In genomic region chr1:201379733-201380242, GRCh38 we compare ENCODE assay signal across 1 cellular context.
TF ChIP-seq lines count a peak whose summit lies in the region.

No MANE protein-coding gene starts in this region.

TF ChIP-seq in SK-N-SH, 30 proteins besides CTCF, POLR2A, EP300 and RAD21:
- no peak for TF ChIP-seq RFX5 (IDR thresholded peaks at IDR 0.05; ENCODE audit: low read length)
- no peak for TF ChIP-seq GATA2 (CRISPR knock-in tag; IDR thresholded peaks at IDR 0.05)
- no peak for TF ChIP-seq NFIC (IDR thresholded peaks at IDR 0.05; ENCODE audit: borderline replicate concordance)
- no peak for TF ChIP-seq MEF2A (IDR thresholded peaks at IDR 0.05; ENCODE audit: borderline replicate concordance, low read depth)
- TF ChIP-seq TAF1 (IDR thresholded peaks at IDR 0.05; ENCODE audit: borderline replicate concordance, low read depth, low read length) = no peak
- no peak for TF ChIP-seq TCF12 (IDR thresholded peaks at IDR 0.05)
- TF ChIP-seq JUND (IDR thresholded peaks at IDR 0.05) = no peak
- TF ChIP-seq MXI1 (IDR thresholded peaks at IDR 0.05; ENCODE audit: low read depth, low read length) = no peak
- TF ChIP-seq MAX (IDR thresholded peaks at IDR 0.05; ENCODE audit: low read depth) = no peak
- no peak for TF ChIP-seq REST (IDR thresholded peaks at IDR 0.05; ENCODE audit: low read depth, low read length)
- no peak for TF ChIP-seq RXRA (IDR thresholded peaks at IDR 0.05; ENCODE audit: borderline replicate concordance, low read depth)
